In the genomic region with DNA sequence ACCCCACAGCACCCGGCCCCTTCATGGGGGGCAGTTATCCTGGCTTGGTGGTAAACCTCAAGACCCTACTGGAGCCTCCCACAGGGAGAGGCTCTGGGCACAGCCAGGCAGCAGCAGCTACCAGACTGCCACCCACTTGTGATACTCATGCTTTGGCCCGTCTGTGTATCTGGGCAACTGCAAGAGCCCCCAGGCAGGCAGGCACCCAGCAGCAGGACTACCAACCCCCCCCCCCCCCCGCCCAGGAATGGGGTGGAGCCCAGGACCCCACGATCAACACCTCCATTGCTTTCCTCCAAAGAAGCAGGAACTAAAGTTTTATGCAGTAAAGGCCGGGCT, we compare ENCODE assay signal across 1 cellular context.
TF ChIP-seq lines count a peak whose summit lies in the region.

No MANE protein-coding gene starts in this region.

TF ChIP-seq in endothelial cell of umbilical vein, 7 proteins besides CTCF, POLR2A, EP300 and RAD21:
- TF ChIP-seq FOS (IDR thresholded peaks at IDR 0.05; ENCODE audit: borderline replicate concordance, insufficient read depth, low read length) (no peak), MYC (IDR thresholded peaks at IDR 0.05; ENCODE audit: low read depth, low read length) (no peak), EZH2 (IDR thresholded peaks at IDR 0.05; ENCODE audit: borderline replicate concordance, low read depth, low read length, severe bottlenecking) (no peak), POLR2AphosphoS5 (IDR thresholded peaks at IDR 0.05; ENCODE audit: insufficient read depth, low read depth, low read length) (no peak), JUN (IDR thresholded peaks at IDR 0.05; ENCODE audit: borderline replicate concordance, insufficient read depth, insufficient read length, low read depth) (no peak), GATA2 (IDR thresholded peaks at IDR 0.05; ENCODE audit: insufficient read depth, insufficient read length, low read depth, low read length) (no peak)
- TF ChIP-seq, protein P1, sequence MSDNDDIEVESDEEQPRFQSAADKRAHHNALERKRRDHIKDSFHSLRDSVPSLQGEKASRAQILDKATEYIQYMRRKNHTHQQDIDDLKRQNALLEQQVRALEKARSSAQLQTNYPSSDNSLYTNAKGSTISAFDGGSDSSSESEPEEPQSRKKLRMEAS (IDR thresholded peaks at IDR 0.05; ENCODE audit: insufficient read depth, insufficient read length) = no peak
TF ChIP-seq in endothelial cell of umbilical vein: peak in this region for 0.
